Comparison of ENCODE assay signal across 11 cellular contexts in genomic region chr2:57376985-57377384, GRCh38.
A peak's percentile ranks its signal among the peaks of the same experiment; 100 is the strongest.
DNase-seq lines count a peak whose midpoint lies in the region; ATAC-seq and TF ChIP-seq lines count a peak whose summit lies in the region.
"Had no signal": no experiment of that assay in that cellular context is flagged by ENCODE, and none has a peak within 500 bp of the region (broad histone marks: within the 10 kb centered on the region; RNA-seq: fewer than 3 reads in every experiment).

No MANE protein-coding gene starts in this region.

- H3K4me1 Mint-ChIP-seq in MCF 10A (ENCODE audit: insufficient read depth, unreplicated experiment) = peaks cover 10% of the 10 kb centered on the region

- peak; percentile 29 for ATAC-seq in upper lobe of right lung
- ATAC-seq in HG02588 (IDR thresholded peaks at IDR 0.05; ENCODE audit: unreplicated experiment) = no peak
- ATAC-seq: CD8-positive, alpha-beta T cell had no signal

- POLR2A ChIA-PET in MCF 10A (lab: Yijun Ruan, JAX) = interaction anchor here (0.7 kb wide), 1 partner anchor 121 kb away, joined by 3 read pairs; no protein-coding TSS in a partner anchor

- H3K27ac ChIP-seq in breast epithelium = no peak overlapping the region
- no peak overlapping the region for H3K27ac ChIP-seq in upper lobe of right lung

- TF ChIP-seq CTCF in MCF 10A (IDR thresholded peaks at IDR 0.05; ENCODE audit: unreplicated experiment) (peak; percentile 25), breast epithelium (IDR thresholded peaks at IDR 0.05) (no peak), upper lobe of right lung (IDR thresholded peaks at IDR 0.05) (peak; percentile 10)

- no peaks in the 10 kb centered on the region for H3K4me1 ChIP-seq in breast epithelium
- no peaks in the 10 kb centered on the region for H3K4me1 ChIP-seq in upper lobe of right lung

- H3K9me3 Mint-ChIP-seq in MCF 10A (ENCODE audit: unreplicated experiment) = peaks cover 10% of the 10 kb centered on the region

- no TSS peak for BruUV-seq in MCF 10A (replicated peaks; lab: Mats Ljungman, UMichigan)

- H3K27ac Mint-ChIP-seq in MCF 10A (ENCODE audit: low read depth, unreplicated experiment) = no peak overlapping the region
- H3K27ac Mint-ChIP-seq: CD8-positive, alpha-beta T cell had no signal

- no peaks in the 10 kb centered on the region for H3K27me3 Mint-ChIP-seq in MCF 10A (ENCODE audit: insufficient read depth, unreplicated experiment)

- H3K36me3 ChIP-seq in breast epithelium = no peaks in the 10 kb centered on the region
- H3K36me3 ChIP-seq in upper lobe of right lung = no peaks in the 10 kb centered on the region

- H3K4me3 Mint-ChIP-seq in MCF 10A (ENCODE audit: unreplicated experiment) = no peak overlapping the region
- H3K4me3 Mint-ChIP-seq: CD8-positive, alpha-beta T cell had no signal

- no peak overlapping the region for H3K4me3 ChIP-seq in breast epithelium
- no peak overlapping the region for H3K4me3 ChIP-seq in upper lobe of right lung

- CTCF ChIA-PET in MCF 10A (lab: Yijun Ruan, JAX) = interaction anchor here (0.7 to 1.0 kb wide), 7 partner anchors 9 to 1292 kb away, joined by 3 to 14 read pairs (median 4); no protein-coding TSS in a partner anchor

- no peaks in the 10 kb centered on the region for H3K36me3 Mint-ChIP-seq in MCF 10A (ENCODE audit: insufficient read depth, unreplicated experiment)
- H3K36me3 Mint-ChIP-seq: CD8-positive, alpha-beta T cell had no signal

- H3K27me3 ChIP-seq in breast epithelium (no peaks in the 10 kb centered on the region), upper lobe of right lung (no peaks in the 10 kb centered on the region)

- DNase-seq in MCF 10A (ENCODE audit: unreplicated experiment) (peak; percentile 27), breast epithelium (ENCODE audit: low spot score in 2 of 2) (no peak), NCI-H69 (lab: John Stamatoyannopoulos, UW) (peak; percentile 29), epidermal melanocyte (ENCODE audit: insufficient read length, low spot score) (peak; percentile 20), upper lobe of right lung (no peak), NCI-H1092 (lab: John Stamatoyannopoulos, UW) (no peak), GOT3 (lab: John Stamatoyannopoulos, UW) (no peak)
- DNase-seq: CD8-positive, alpha-beta T cell; erythroblast; NCI-H2029 treated with DMSO at 0.1 percent for 48 hours had no signal

- intact Hi-C loops in MCF 10A (cut with micrococcal nuclease) (loop anchor here (1.0 kb wide), 1 partner anchor 120 kb away; no protein-coding TSS in a partner anchor), breast epithelium (cut with DNase I; ENCODE audit: low total_unique reads) (no loop called here), upper lobe of right lung (cut with DNase I) (no loop called here)

- TF ChIP-seq POLR2A in breast epithelium (IDR thresholded peaks at IDR 0.05) = no peak

- H3K9me3 ChIP-seq in breast epithelium = no peaks in the 10 kb centered on the region
- no peaks in the 10 kb centered on the region for H3K9me3 ChIP-seq in upper lobe of right lung

Comparison
In these comparisons a context has a peak if more than half of its experiments do, and no peak if none do; other contexts are left out.
1. DNase-seq: peak in MCF 10A (single experiment), NCI-H69 (single experiment) and epidermal melanocyte (single experiment); none in breast epithelium (0 of 2), upper lobe of right lung (single experiment), NCI-H1092 (single experiment) and GOT3 (single experiment).
2. CTCF ChIP-seq: peak in MCF 10A (single experiment) and upper lobe of right lung (single experiment); none in breast epithelium (0 of 3).